ENCODE assay signal across 1 cellular context in genomic region chr2:63827749-63828148, GRCh38.
TF ChIP-seq lines count a peak whose summit lies in the region.

No MANE protein-coding gene starts in this region.

TF ChIP-seq in HepG2, 621 proteins besides CTCF, POLR2A, EP300 and RAD21 (continued from another document and continues in another):
- TF ChIP-seq ZBTB46 (CRISPR knock-in tag; IDR thresholded peaks at IDR 0.05; ENCODE audit: borderline replicate concordance) (no peak), HDAC1 (CRISPR knock-in tag; IDR thresholded peaks at IDR 0.05) (peak; percentile 26; the same call in 1 of the 2 replicates), XRCC5 (optimal IDR thresholded peaks at IDR 0.05; ENCODE audit: low read length) (no peak), CSRNP1 (CRISPR knock-in tag; IDR thresholded peaks at IDR 0.05) (no peak), ZBTB49 (CRISPR knock-in tag; IDR thresholded peaks at IDR 0.05; ENCODE audit: borderline replicate concordance) (no peak), MBNL3 (CRISPR knock-in tag; conservative IDR thresholded peaks at IDR 0.05) (no peak), ZNF574 (CRISPR knock-in tag; IDR thresholded peaks at IDR 0.05) (no peak), ZNF841 (CRISPR knock-in tag; IDR thresholded peaks at IDR 0.05; ENCODE audit: borderline replicate concordance) (no peak), ZNF362 (CRISPR knock-in tag; IDR thresholded peaks at IDR 0.05; ENCODE audit: borderline replicate concordance) (peak; percentile 41; the same call in 1 of the 2 replicates), MEIS1 (CRISPR knock-in tag; IDR thresholded peaks at IDR 0.05; ENCODE audit: borderline replicate concordance) (no peak), ZNF329 (CRISPR knock-in tag; IDR thresholded peaks at IDR 0.05; ENCODE audit: low read depth) (no peak), ZNF737 (CRISPR knock-in tag; IDR thresholded peaks at IDR 0.05; ENCODE audit: borderline replicate concordance) (no peak), DPF2 (CRISPR knock-in tag; IDR thresholded peaks at IDR 0.05; ENCODE audit: borderline replicate concordance, low read depth) (0 out of 2 replicates have a peak, but pooled peaks have one; percentile 53), CAMTA2 (CRISPR knock-in tag; IDR thresholded peaks at IDR 0.05; ENCODE audit: borderline replicate concordance) (no peak), MYNN (CRISPR knock-in tag; IDR thresholded peaks at IDR 0.05; ENCODE audit: low read depth) (no peak), PHF5A (CRISPR knock-in tag; IDR thresholded peaks at IDR 0.05; ENCODE audit: low read depth, unreplicated experiment) (no peak), ZMAT5 (CRISPR knock-in tag; IDR thresholded peaks at IDR 0.05; ENCODE audit: borderline replicate concordance, low read depth) (no peak), KAT8 (CRISPR knock-in tag; IDR thresholded peaks at IDR 0.05) (no peak), ZNF883 (CRISPR knock-in tag; IDR thresholded peaks at IDR 0.05; ENCODE audit: not compliant biosample characterization) (no peak), E2F1 (CRISPR knock-in tag; IDR thresholded peaks at IDR 0.05) (no peak), TOPORS (CRISPR knock-in tag; IDR thresholded peaks at IDR 0.05) (no peak), DR1 (CRISPR knock-in tag; IDR thresholded peaks at IDR 0.05) (no peak), IKZF4 (CRISPR knock-in tag; IDR thresholded peaks at IDR 0.05; ENCODE audit: borderline replicate concordance, low read depth, not compliant biosample characterization) (no peak), NFYB (CRISPR knock-in tag; IDR thresholded peaks at IDR 0.05) (no peak), MYPOP (CRISPR knock-in tag; IDR thresholded peaks at IDR 0.05) (no peak), KDM6A (CRISPR knock-in tag; IDR thresholded peaks at IDR 0.05; ENCODE audit: low read depth) (no peak), ZNF879 (CRISPR knock-in tag; IDR thresholded peaks at IDR 0.05) (no peak), AKNA (CRISPR knock-in tag; IDR thresholded peaks at IDR 0.05; ENCODE audit: borderline replicate concordance) (no peak), ZNF354B (CRISPR knock-in tag; IDR thresholded peaks at IDR 0.05) (no peak), CENPX (CRISPR knock-in tag; IDR thresholded peaks at IDR 0.05) (no peak), ZNF792 (CRISPR knock-in tag; IDR thresholded peaks at IDR 0.05) (0 out of 2 replicates have a peak, but pooled peaks have one; percentile 24), ZNF75D (CRISPR knock-in tag; IDR thresholded peaks at IDR 0.05; ENCODE audit: borderline replicate concordance) (no peak), SP1 (IDR thresholded peaks at IDR 0.05) (no peak), SP1 (CRISPR knock-in tag; IDR thresholded peaks at IDR 0.05) (no peak), ZNF225 (CRISPR knock-in tag; IDR thresholded peaks at IDR 0.05) (no peak), ZNF546 (CRISPR knock-in tag; conservative IDR thresholded peaks at IDR 0.05) (no peak), E2F2 (CRISPR knock-in tag; IDR thresholded peaks at IDR 0.05; ENCODE audit: borderline replicate concordance) (no peak), FOXJ3 (CRISPR knock-in tag; IDR thresholded peaks at IDR 0.05; ENCODE audit: borderline replicate concordance) (no peak; the same call in 1 of the 2 replicates), ZBTB38 (CRISPR knock-in tag; IDR thresholded peaks at IDR 0.05) (no peak), ZBTB33 (CRISPR knock-in tag; IDR thresholded peaks at IDR 0.05) (no peak)
